Comparison of ENCODE assay signal across 8 cellular contexts in the genomic region with DNA sequence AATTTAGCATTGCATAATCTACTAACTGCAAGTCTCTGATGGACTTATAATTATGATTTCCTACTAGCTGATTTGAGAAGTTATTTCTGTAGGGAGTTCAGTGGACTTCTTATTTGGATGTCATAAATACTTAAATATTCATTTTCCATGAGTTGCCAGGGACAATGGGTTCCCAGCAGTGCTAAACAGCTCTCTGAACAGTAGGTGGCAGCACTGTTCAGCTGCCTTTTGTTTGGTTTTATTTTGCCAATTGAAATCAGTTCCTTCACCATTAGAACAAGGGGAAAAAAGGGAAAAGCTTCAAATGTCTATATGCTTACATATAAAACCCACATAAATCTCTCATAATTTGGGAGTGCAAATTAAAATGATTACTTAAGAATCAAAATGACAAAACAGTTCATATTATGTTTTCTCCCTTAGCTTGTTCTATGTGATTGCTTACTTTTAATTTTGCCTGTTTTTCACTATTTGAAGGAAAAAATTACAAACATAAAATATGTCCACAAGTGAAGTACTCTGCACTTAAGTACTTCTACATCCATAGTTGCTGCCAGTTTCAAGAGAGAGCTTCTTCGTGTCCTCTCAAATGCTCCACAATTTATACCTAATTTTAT.
DNase-seq lines count a peak whose midpoint lies in the region; ATAC-seq and TF ChIP-seq lines count a peak whose summit lies in the region.

No MANE protein-coding gene starts in this region.

- peak; percentile 19 to 23 for DNase-seq in activated T-cell treated with anti-CD3 and anti-CD28 coated beads, Interleukin-2, amount 50 U/mL, for 48 hours
- no peak for DNase-seq in activated T-cell treated with anti-CD3 and anti-CD28 coated beads for 4 hours
- DNase-seq in SHP77 treated with DMSO at 0.1 percent for 48 hours (lab: John Stamatoyannopoulos, UW), result peak; percentile 46
- peak; percentile 57 for DNase-seq in epithelial cell of esophagus (ENCODE audit: low read depth)
- DNase-seq in myocyte (ENCODE audit: low read depth), result peak; percentile 71
- DNase-seq in GOT3 (lab: John Stamatoyannopoulos, UW), result no peak

- no peak overlapping the region for H3K27ac ChIP-seq in KMS-11

- no peaks in the 10 kb centered on the region for H3K36me3 ChIP-seq in KMS-11 (ENCODE audit: insufficient read depth)

- H3K4me1 ChIP-seq in KMS-11 (ENCODE audit: low read depth, poor library complexity, severe bottlenecking), result no peaks in the 10 kb centered on the region

- H3K4me3 ChIP-seq in KMS-11 (IDR thresholded peaks at IDR 0.05; ENCODE audit: insufficient read depth, low read depth, low read length) (no peak overlapping the region), epithelial cell of esophagus (ENCODE audit: low read length) (no peak overlapping the region)

- H2AFZ ChIP-seq in KMS-11 (ENCODE audit: low read depth), result no peak overlapping the region

- ATAC-seq in GM21576 (IDR thresholded peaks at IDR 0.05; ENCODE audit: unreplicated experiment), result peak; percentile 79

- H3K4me2 ChIP-seq in KMS-11, result no peak overlapping the region

- TF ChIP-seq CTCF in KMS-11 (conservative IDR thresholded peaks at IDR 0.05; ENCODE audit: low read depth, low read length) (peak; percentile 91), epithelial cell of esophagus (IDR thresholded peaks at IDR 0.05; ENCODE audit: insufficient read depth, low read depth, low read length, missing control alignments) (peak; percentile 99)

- no peaks in the 10 kb centered on the region for H3K79me2 ChIP-seq in KMS-11 (ENCODE audit: insufficient read depth, low read depth)

- H4K20me1 ChIP-seq in KMS-11 (ENCODE audit: insufficient read depth), result no peaks in the 10 kb centered on the region

- no peak overlapping the region for H3K9ac ChIP-seq in KMS-11

- H3K27me3 ChIP-seq in KMS-11 (ENCODE audit: insufficient read depth, low read depth), result no peaks in the 10 kb centered on the region

Comparison
In these comparisons a context has a peak if more than half of its experiments do, and no peak if none do; other contexts are left out.
1. DNase-seq: peak in activated T-cell treated with anti-CD3 and anti-CD28 coated beads, Interleukin-2, amount 50 U/mL, for 48 hours (2 of 2), SHP77 treated with DMSO at 0.1 percent for 48 hours (single experiment), epithelial cell of esophagus (single experiment) and myocyte (single experiment); none in activated T-cell treated with anti-CD3 and anti-CD28 coated beads for 4 hours (single experiment) and GOT3 (single experiment).